In the genomic region with DNA sequence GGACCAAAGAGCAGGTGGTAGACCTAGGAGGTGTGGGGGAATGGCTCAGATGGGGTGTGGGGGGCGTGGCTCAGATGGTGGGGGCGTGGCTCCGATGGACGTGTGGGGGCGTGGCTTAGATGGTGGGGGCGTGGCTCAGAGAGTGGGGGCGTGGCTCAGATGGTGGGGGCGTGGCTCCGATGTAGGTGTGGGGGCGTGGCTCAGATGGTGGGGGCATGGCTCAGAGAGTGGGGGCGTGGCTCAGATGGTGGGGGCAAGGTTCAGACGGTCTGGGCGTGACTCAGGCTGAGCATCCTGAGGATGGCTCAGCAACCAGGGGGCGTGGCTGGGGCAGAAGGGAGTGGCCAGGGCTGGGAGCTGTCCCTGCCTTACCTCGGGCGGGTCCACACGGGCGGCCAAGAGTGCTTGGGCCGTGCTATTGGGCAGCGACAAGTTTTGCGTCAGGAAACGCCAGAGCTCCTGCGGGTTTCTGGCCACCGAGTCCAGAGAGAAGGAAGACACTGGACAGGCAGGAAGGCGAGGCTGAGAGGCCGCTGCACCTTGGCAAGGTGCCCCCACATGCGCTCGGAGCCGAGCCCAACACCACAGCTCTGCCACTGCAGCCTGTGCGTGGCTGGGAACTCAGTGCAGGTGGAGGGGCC, we compare ENCODE assay signal across 6 cellular contexts. TPM values are rescaled to one million over a fixed set of nuclear protein-coding genes. Genes with fewer than 3 reads are reported as not detected.
DNase-seq lines count a peak whose midpoint lies in the region; ATAC-seq and TF ChIP-seq lines count a peak whose summit lies in the region.

No MANE protein-coding gene starts in this region.

- H3K27me3 Mint-ChIP-seq in activated T-helper 2 cell treated with anti-CD3 and anti-CD28 coated beads, Interferon-gamma antibody, Interleukin-2, Interleukin-4, amounts not matched to agents 10 μg/mL and 5 μg/mL and 100 μg/mL, durations not matched to agents 14 hours and 24 hours and 36 hours (ENCODE audit: low read depth) = no peaks in the 10 kb centered on the region

- no peak overlapping the region for H3K4me3 ChIP-seq in liver (ENCODE audit: low read depth in 1 of 3, low read length in 3 of 3)

- DNase-seq in COLO668 (lab: John Stamatoyannopoulos, UW; ENCODE audit: unreplicated experiment) = peak; percentile 88
- peak; percentile 91 for DNase-seq in NCI-H2196 treated with DMSO at 0.1 percent for 48 hours (lab: John Stamatoyannopoulos, UW; ENCODE audit: unreplicated experiment)
- peak; percentile 63 for DNase-seq in activated T-helper 2 cell treated with anti-CD3 and anti-CD28 coated beads, Interferon-gamma antibody, Interleukin-2, Interleukin-4, amounts not matched to agents 10 μg/mL and 5 μg/mL and 100 μg/mL, durations not matched to agents 14 hours and 24 hours and 36 hours (ENCODE audit: low spot score)
- no peak for DNase-seq in NCI-H2107 treated with DMSO at 0.1 percent for 48 hours (lab: John Stamatoyannopoulos, UW; ENCODE audit: unreplicated experiment)

- WGBS in liver = 32% methylated on average over 30 of the region's 30 CpGs

- no peak for TF ChIP-seq RAD21 in liver (IDR thresholded peaks at IDR 0.05)

- H3K4me1 Mint-ChIP-seq in activated T-helper 2 cell treated with anti-CD3 and anti-CD28 coated beads, Interferon-gamma antibody, Interleukin-2, Interleukin-4, amounts not matched to agents 10 μg/mL and 5 μg/mL and 100 μg/mL, durations not matched to agents 14 hours and 24 hours and 36 hours (ENCODE audit: low read depth) = no peaks in the 10 kb centered on the region

- H3K9me3 Mint-ChIP-seq in activated T-helper 2 cell treated with anti-CD3 and anti-CD28 coated beads, Interferon-gamma antibody, Interleukin-2, Interleukin-4, amounts not matched to agents 10 μg/mL and 5 μg/mL and 100 μg/mL, durations not matched to agents 14 hours and 24 hours and 36 hours = no peaks in the 10 kb centered on the region

- intact Hi-C loops in activated T-helper 2 cell treated with anti-CD3 and anti-CD28 coated beads, Interferon-gamma antibody, Interleukin-2, Interleukin-4, amounts not matched to agents 10 μg/mL and 5 μg/mL and 100 μg/mL, durations not matched to agents 14 hours and 24 hours and 36 hours (cut with micrococcal nuclease) = loop anchor here (1.0 kb wide), 1 partner anchor 44 kb away; no protein-coding TSS in a partner anchor

- H3K9ac ChIP-seq in liver (ENCODE audit: low read depth in 1 of 2, low read length in 2 of 2) = no peak overlapping the region

- H3K36me3 Mint-ChIP-seq in activated T-helper 2 cell treated with anti-CD3 and anti-CD28 coated beads, Interferon-gamma antibody, Interleukin-2, Interleukin-4, amounts not matched to agents 10 μg/mL and 5 μg/mL and 100 μg/mL, durations not matched to agents 14 hours and 24 hours and 36 hours (ENCODE audit: low read depth) = no peaks in the 10 kb centered on the region

- H3K27ac ChIP-seq in liver (ENCODE audit: low read depth in 1 of 2, low read length in 2 of 2) = no peak overlapping the region

- no peak overlapping the region for H3K27ac Mint-ChIP-seq in activated T-helper 2 cell treated with anti-CD3 and anti-CD28 coated beads, Interferon-gamma antibody, Interleukin-2, Interleukin-4, amounts not matched to agents 10 μg/mL and 5 μg/mL and 100 μg/mL, durations not matched to agents 14 hours and 24 hours and 36 hours

- TF ChIP-seq CTCF in liver (IDR thresholded peaks at IDR 0.05; ENCODE audit: low read depth, low read length, missing input control) = no peak

- peaks cover 0 to 7% (median 1%) of the 10 kb centered on the region in 4 donors for H3K36me3 ChIP-seq in liver (ENCODE audit: control insufficient read depth in 4 of 4, insufficient read depth in 3 of 4, low read depth in 1 of 4, low read length in 3 of 4)

- ATAC-seq in GM21390 (IDR thresholded peaks at IDR 0.05; ENCODE audit: unreplicated experiment) = no peak

- no peaks in the 10 kb centered on the region for H3K27me3 ChIP-seq in liver (ENCODE audit: control insufficient read depth in 4 of 4, insufficient read depth in 4 of 4, low read length in 3 of 4)

- peaks cover 25 to 49% (median 36%) of the 10 kb centered on the region in 4 donors for H3K4me1 ChIP-seq in liver (ENCODE audit: control insufficient read depth in 4 of 4, insufficient read depth in 4 of 4, low read length in 3 of 4)

- no peaks in the 10 kb centered on the region for H3K9me3 ChIP-seq in liver (ENCODE audit: control insufficient read depth in 4 of 4, low read length in 3 of 4)

- H3K4me3 Mint-ChIP-seq in activated T-helper 2 cell treated with anti-CD3 and anti-CD28 coated beads, Interferon-gamma antibody, Interleukin-2, Interleukin-4, amounts not matched to agents 10 μg/mL and 5 μg/mL and 100 μg/mL, durations not matched to agents 14 hours and 24 hours and 36 hours (ENCODE audit: low read depth) = no peak overlapping the region

TF ChIP-seq in liver, 16 proteins besides CTCF, POLR2A, EP300 and RAD21 (continues in another document):
- TF ChIP-seq EGR1 (IDR thresholded peaks at IDR 0.05; ENCODE audit: low read depth in 2 of 2) = no peak
- TF ChIP-seq, protein P1, sequence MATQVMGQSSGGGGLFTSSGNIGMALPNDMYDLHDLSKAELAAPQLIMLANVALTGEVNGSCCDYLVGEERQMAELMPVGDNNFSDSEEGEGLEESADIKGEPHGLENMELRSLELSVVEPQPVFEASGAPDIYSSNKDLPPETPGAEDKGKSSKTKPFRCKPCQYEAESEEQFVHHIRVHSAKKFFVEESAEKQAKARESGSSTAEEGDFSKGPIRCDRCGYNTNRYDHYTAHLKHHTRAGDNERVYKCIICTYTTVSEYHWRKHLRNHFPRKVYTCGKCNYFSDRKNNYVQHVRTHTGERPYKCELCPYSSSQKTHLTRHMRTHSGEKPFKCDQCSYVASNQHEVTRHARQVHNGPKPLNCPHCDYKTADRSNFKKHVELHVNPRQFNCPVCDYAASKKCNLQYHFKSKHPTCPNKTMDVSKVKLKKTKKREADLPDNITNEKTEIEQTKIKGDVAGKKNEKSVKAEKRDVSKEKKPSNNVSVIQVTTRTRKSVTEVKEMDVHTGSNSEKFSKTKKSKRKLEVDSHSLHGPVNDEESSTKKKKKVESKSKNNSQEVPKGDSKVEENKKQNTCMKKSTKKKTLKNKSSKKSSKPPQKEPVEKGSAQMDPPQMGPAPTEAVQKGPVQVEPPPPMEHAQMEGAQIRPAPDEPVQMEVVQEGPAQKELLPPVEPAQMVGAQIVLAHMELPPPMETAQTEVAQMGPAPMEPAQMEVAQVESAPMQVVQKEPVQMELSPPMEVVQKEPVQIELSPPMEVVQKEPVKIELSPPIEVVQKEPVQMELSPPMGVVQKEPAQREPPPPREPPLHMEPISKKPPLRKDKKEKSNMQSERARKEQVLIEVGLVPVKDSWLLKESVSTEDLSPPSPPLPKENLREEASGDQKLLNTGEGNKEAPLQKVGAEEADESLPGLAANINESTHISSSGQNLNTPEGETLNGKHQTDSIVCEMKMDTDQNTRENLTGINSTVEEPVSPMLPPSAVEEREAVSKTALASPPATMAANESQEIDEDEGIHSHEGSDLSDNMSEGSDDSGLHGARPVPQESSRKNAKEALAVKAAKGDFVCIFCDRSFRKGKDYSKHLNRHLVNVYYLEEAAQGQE (IDR thresholded peaks at IDR 0.05) = peak; percentile 55
- no peak for TF ChIP-seq JUND (IDR thresholded peaks at IDR 0.05)
- TF ChIP-seq HNF4A (conservative IDR thresholded peaks at IDR 0.05) = peak; percentile 59 to 71
- TF ChIP-seq FOXA1 (IDR thresholded peaks at IDR 0.05) = no peak
- TF ChIP-seq GABPA (IDR thresholded peaks at IDR 0.05 in 1 of 2, conservative IDR thresholded peaks at IDR 0.05 in 1 of 2) = no peak
- TF ChIP-seq YY1 (IDR thresholded peaks at IDR 0.05) = no peak
- TF ChIP-seq, protein P2, sequence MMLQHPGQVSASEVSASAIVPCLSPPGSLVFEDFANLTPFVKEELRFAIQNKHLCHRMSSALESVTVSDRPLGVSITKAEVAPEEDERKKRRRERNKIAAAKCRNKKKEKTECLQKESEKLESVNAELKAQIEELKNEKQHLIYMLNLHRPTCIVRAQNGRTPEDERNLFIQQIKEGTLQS (IDR thresholded peaks at IDR 0.05) = no peak
- no peak for TF ChIP-seq HNF4G (IDR thresholded peaks at IDR 0.05)
- TF ChIP-seq RXRA (IDR thresholded peaks at IDR 0.05) = peak; percentile 51 to 69
- TF ChIP-seq FOXA2 (IDR thresholded peaks at IDR 0.05) = no peak
- TF ChIP-seq, protein P3, sequence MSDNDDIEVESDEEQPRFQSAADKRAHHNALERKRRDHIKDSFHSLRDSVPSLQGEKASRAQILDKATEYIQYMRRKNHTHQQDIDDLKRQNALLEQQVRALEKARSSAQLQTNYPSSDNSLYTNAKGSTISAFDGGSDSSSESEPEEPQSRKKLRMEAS (IDR thresholded peaks at IDR 0.05) = no peak

RNA-seq across cellular contexts. Expression of a gene that starts 5.9 kb away (rescaled TPM):
- 27.4 and 31.4 TPM in 2 replicates for total RNA-seq in activated T-helper 2 cell treated with anti-CD3 and anti-CD28 coated beads, Interferon-gamma antibody, Interleukin-2, Interleukin-4, amounts not matched to agents 10 μg/mL and 5 μg/mL and 100 μg/mL, durations not matched to agents 14 hours and 24 hours and 36 hours
- 10 to 100 TPM in 1 of 2 donors, 1 to 10 TPM in 1; 2.9 to 15.2 TPM for total RNA-seq in liver
- polyA plus RNA-seq in liver = 10 to 100 TPM in 1 of 2 donors, 1 to 10 TPM in 1; 9.5 to 15.1 TPM

RNA-seq across cellular contexts. Expression of a gene that starts 9.8 kb away (rescaled TPM):
- 0.21 TPM in 1 of 2 replicates, not detected in the other for total RNA-seq in activated T-helper 2 cell treated with anti-CD3 and anti-CD28 coated beads, Interferon-gamma antibody, Interleukin-2, Interleukin-4, amounts not matched to agents 10 μg/mL and 5 μg/mL and 100 μg/mL, durations not matched to agents 14 hours and 24 hours and 36 hours
- under 1 TPM; 0.37 to 0.67 TPM for total RNA-seq in liver
- polyA plus RNA-seq in liver = under 1 TPM in 1 of 2 donors, not detected in 1; 0.14 TPM

RNA-seq across cellular contexts. Expression of a gene that starts 23.9 kb away (rescaled TPM):
- total RNA-seq in activated T-helper 2 cell treated with anti-CD3 and anti-CD28 coated beads, Interferon-gamma antibody, Interleukin-2, Interleukin-4, amounts not matched to agents 10 μg/mL and 5 μg/mL and 100 μg/mL, durations not matched to agents 14 hours and 24 hours and 36 hours = 32.7 and 36.0 TPM in 2 replicates
- total RNA-seq in liver = 1 to 10 TPM; 2.7 to 5.6 TPM
- 10 to 100 TPM in 1 of 2 donors, 1 to 10 TPM in 1; 9.0 to 14.5 TPM for polyA plus RNA-seq in liver

RNA-seq across cellular contexts. Expression of a gene that starts 25.7 kb away (rescaled TPM):
- not detected in 2 replicates for total RNA-seq in activated T-helper 2 cell treated with anti-CD3 and anti-CD28 coated beads, Interferon-gamma antibody, Interleukin-2, Interleukin-4, amounts not matched to agents 10 μg/mL and 5 μg/mL and 100 μg/mL, durations not matched to agents 14 hours and 24 hours and 36 hours
- under 1 TPM; 0.33 to 0.42 TPM for total RNA-seq in liver
- under 1 TPM; 0.38 to 0.83 TPM for polyA plus RNA-seq in liver

RNA-seq across cellular contexts. Expression of a gene that starts 29.9 kb away (rescaled TPM):
- 60.5 and 72.6 TPM in 2 replicates for total RNA-seq in activated T-helper 2 cell treated with anti-CD3 and anti-CD28 coated beads, Interferon-gamma antibody, Interleukin-2, Interleukin-4, amounts not matched to agents 10 μg/mL and 5 μg/mL and 100 μg/mL, durations not matched to agents 14 hours and 24 hours and 36 hours
- 1 to 10 TPM; 7.3 to 9.0 TPM for total RNA-seq in liver
- polyA plus RNA-seq in liver = 10 to 100 TPM; 29.4 to 34.1 TPM
